Comparison of ENCODE assay signal across 17 cellular contexts in the genomic region with DNA sequence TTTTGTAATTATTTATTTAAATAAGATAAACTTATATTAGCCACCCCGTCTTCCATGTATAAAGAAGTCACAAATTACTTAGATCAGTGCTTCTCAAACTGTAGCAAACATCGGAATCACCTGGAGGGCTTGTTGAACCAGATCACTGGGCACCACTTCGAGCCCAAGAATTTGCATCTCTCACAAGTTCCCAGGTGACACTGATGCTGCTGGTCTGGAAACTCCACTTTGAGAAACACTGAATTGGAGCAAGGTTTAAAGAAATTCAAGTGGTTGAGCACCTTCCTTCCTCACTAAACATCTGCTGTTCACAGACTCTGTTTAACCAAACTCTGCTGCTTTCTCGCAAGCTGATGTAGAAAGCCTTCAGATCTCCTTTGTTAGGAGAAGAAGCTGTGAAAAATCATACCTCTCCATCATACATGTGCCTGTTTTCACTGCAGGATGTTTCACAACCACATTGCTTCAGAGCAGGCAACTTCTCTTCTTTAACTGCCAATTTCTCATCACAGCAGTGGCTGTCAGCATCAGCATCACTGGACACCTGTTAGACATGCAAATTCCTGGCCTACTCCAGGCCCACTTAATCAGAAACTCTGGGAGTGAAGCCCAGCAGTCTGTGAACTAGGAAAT.
DNase-seq lines count a peak whose midpoint lies in the region; ATAC-seq and TF ChIP-seq lines count a peak whose summit lies in the region.
"Had no signal": no experiment of that assay in that cellular context is flagged by ENCODE, and none has a peak within 500 bp of the region (broad histone marks: within the 10 kb centered on the region; RNA-seq: fewer than 3 reads in every experiment).

No MANE protein-coding gene starts in this region.

- peak overlapping the region in 6 of 8 donors; percentile 6 to 38 (median 14) for H3K4me3 Mint-ChIP-seq in naive B cell
- H3K4me3 Mint-ChIP-seq: naive thymus-derived CD4-positive, alpha-beta T cell had no signal

- TF ChIP-seq CTCF in GM06990 (IDR thresholded peaks at IDR 0.05; ENCODE audit: insufficient read depth, low read length, poor library complexity, severe bottlenecking), result no peak
- no peak for TF ChIP-seq CTCF in mammary epithelial cell (conservative IDR thresholded peaks at IDR 0.05 in 1 of 2, IDR thresholded peaks at IDR 0.05 in 1 of 2; ENCODE audit: extremely low read depth in 1 of 2, insufficient read depth in 1 of 2, low read depth in 1 of 2, low read length in 2 of 2)

- intact Hi-C loops in mammary epithelial cell (cut with micrococcal nuclease), result no loop called here

- no peak overlapping the region for H3K9ac ChIP-seq in mammary epithelial cell (ENCODE audit: insufficient read depth, low read length)

- DNase-seq in GM06990 (ENCODE audit: extremely low read depth, insufficient read length) (peak; percentile 16), NCI-H526 treated with DMSO at 0.1 percent for 48 hours (lab: John Stamatoyannopoulos, UW) (peak; percentile 26), naive B cell (no peak), NCI-H1417 treated with DMSO at 0.1 percent for 48 hours (lab: John Stamatoyannopoulos, UW) (no peak), mammary epithelial cell (no peak), DMS79 treated with DMSO at 0.1 percent for 48 hours (lab: John Stamatoyannopoulos, UW) (no peak)
- DNase-seq: activated CD4-positive, alpha-beta T cell treated with anti-CD3 and anti-CD28 coated beads, Interleukin-2, amount 50 U/mL, for 4 hours; activated T-cell treated with anti-CD3 and anti-CD28 coated beads, Interleukin-2, amount 50 U/mL, for 1 hour; HCEC 1CT; heart right ventricle; naive thymus-derived CD4-positive, alpha-beta T cell; NCI-H1436; NCI-H2171; NCI-H82 had no signal

- in situ Hi-C loops in mammary epithelial cell (cut with MboI; ENCODE audit: low sequenced_read_pairs in 2 of 2), result loop anchor here (10.0 to 25.0 kb wide), 3 partner anchors 196 to 1654 kb away; no protein-coding TSS in a partner anchor

- H3K36me3 ChIP-seq in GM06990 (ENCODE audit: control insufficient read depth, insufficient read depth, low read length), result no peaks in the 10 kb centered on the region
- H3K36me3 ChIP-seq in mammary epithelial cell (ENCODE audit: insufficient read depth, low read length), result no peaks in the 10 kb centered on the region
- H3K36me3 ChIP-seq: heart right ventricle had no signal

- H3K36me3 Mint-ChIP-seq in naive B cell, result no peaks in the 10 kb centered on the region
- H3K36me3 Mint-ChIP-seq: activated naive CD4-positive, alpha-beta T cell treated with anti-CD3 and anti-CD28 coated beads, Interleukin-2, amount 50 U/mL, for 72 hours; naive thymus-derived CD4-positive, alpha-beta T cell had no signal

- 78% methylated on average over 4 of the region's 4 CpGs for WGBS in mammary epithelial cell (ENCODE audit: low coverage, missing lambda C conversion rate)

- no peaks in the 10 kb centered on the region for H3K79me2 ChIP-seq in mammary epithelial cell (ENCODE audit: insufficient read depth, low read length)

- H3K4me3 ChIP-seq in GM06990 (replicated peaks; ENCODE audit: low read depth, low read length) (no peak overlapping the region), mammary epithelial cell (replicated peaks in 1 of 3; ENCODE audit: insufficient read depth in 1 of 3, low read depth in 2 of 3, low read length in 3 of 3) (no peak overlapping the region)
- H3K4me3 ChIP-seq: heart right ventricle had no signal

- peak overlapping the region in 5 of 6 donors; percentile 17 to 86 (median 80) for H3K27ac Mint-ChIP-seq in naive B cell
- H3K27ac Mint-ChIP-seq: activated naive CD4-positive, alpha-beta T cell treated with anti-CD3 and anti-CD28 coated beads, Interleukin-2, amount 50 U/mL, for 72 hours had no signal

- H3K27me3 ChIP-seq in GM06990 (replicated peaks; ENCODE audit: control insufficient read depth, insufficient read depth, low read length) (no peaks in the 10 kb centered on the region; the same call in 1 of the 2 replicates), mammary epithelial cell (ENCODE audit: insufficient read depth, low read length) (peaks cover 2% of the 10 kb centered on the region)

- CTCF ChIA-PET in mammary epithelial cell (lab: Charles Lee; ENCODE audit: low non-redundant PET), result no interaction called here

- H3K4me1 ChIP-seq in mammary epithelial cell (ENCODE audit: insufficient read depth, low read length), result no peaks in the 10 kb centered on the region

- ATAC-seq in GM21390 (IDR thresholded peaks at IDR 0.05; ENCODE audit: unreplicated experiment), result peak; percentile 46
- ATAC-seq in naive B cell (ENCODE audit: low read depth in 2 of 2), result peak; percentile 77 to 81
- ATAC-seq: activated naive CD4-positive, alpha-beta T cell treated with anti-CD3 and anti-CD28 coated beads, Interleukin-2, amount 50 U/mL, for 72 hours; heart right ventricle; naive thymus-derived CD4-positive, alpha-beta T cell had no signal

- no peaks in the 10 kb centered on the region for H3K9me3 ChIP-seq in mammary epithelial cell (replicated peaks; ENCODE audit: insufficient read depth, low read length)
- H3K9me3 ChIP-seq: heart right ventricle had no signal

- dilution Hi-C loops in mammary epithelial cell (cut with HindIII; ENCODE audit: low sequenced_read_pairs), result no loop called here

- no TSS peak for BruUV-seq in mammary epithelial cell (replicated peaks; lab: Mats Ljungman, UMichigan)

- H2AFZ ChIP-seq in mammary epithelial cell (ENCODE audit: low read depth, low read length), result no peak overlapping the region

- peaks cover 0 to 3% (median 0%) of the 10 kb centered on the region in 7 donors for H3K9me3 Mint-ChIP-seq in naive B cell
- H3K9me3 Mint-ChIP-seq: activated naive CD4-positive, alpha-beta T cell treated with anti-CD3 and anti-CD28 coated beads, Interleukin-2, amount 50 U/mL, for 72 hours had no signal

- no peaks in the 10 kb centered on the region for H4K20me1 ChIP-seq in mammary epithelial cell (ENCODE audit: insufficient read depth, low read length)

- H3K27me3 Mint-ChIP-seq in naive B cell, result peaks cover 3 to 7% (median 5%) of the 10 kb centered on the region in 3 donors

- H3K4me1 Mint-ChIP-seq in naive B cell, result peaks cover 22 to 25% (median 22%) of the 10 kb centered on the region in 3 donors
- H3K4me1 Mint-ChIP-seq: naive thymus-derived CD4-positive, alpha-beta T cell had no signal

- H3K4me2 ChIP-seq in mammary epithelial cell (ENCODE audit: insufficient read depth, low read depth, low read length), result no peak overlapping the region

- no peak overlapping the region for H3K27ac ChIP-seq in mammary epithelial cell (ENCODE audit: insufficient read depth, low read depth, low read length)
- H3K27ac ChIP-seq: heart right ventricle, HL-60 had no signal

Comparison
In these comparisons a context has a peak if more than half of its experiments do, and no peak if none do; other contexts are left out.
1. DNase-seq: peak in GM06990 (single experiment) and NCI-H526 treated with DMSO at 0.1 percent for 48 hours (single experiment); none in naive B cell (single experiment), NCI-H1417 treated with DMSO at 0.1 percent for 48 hours (single experiment), mammary epithelial cell (single experiment) and DMS79 treated with DMSO at 0.1 percent for 48 hours (single experiment).